Comparison of ENCODE assay signal across 25 cellular contexts in genomic region chr4:95552942-95553550, GRCh38.
"Had no signal": no experiment of that assay in that cellular context is flagged by ENCODE, and none has a peak within 500 bp of the region (broad histone marks: within the 10 kb centered on the region; RNA-seq: fewer than 3 reads in every experiment).

No MANE protein-coding gene starts in this region.

- H3K27ac ChIP-seq: brain microvascular endothelial cell had no signal

- DNase-seq: activated B cell treated with CpG ODN at 0.5 μM for 24 hours; activated CD4-positive, alpha-beta memory T cell treated with anti-CD3 and anti-CD28 coated beads for 36 hours; activated CD4-positive, alpha-beta T cell treated with anti-CD3 and anti-CD28 coated beads for 4 hours; activated CD4-positive, alpha-beta T cell treated with anti-CD3 and anti-CD28 coated beads, Interleukin-2, amount 50 U/mL, for 1 hour; activated CD4-positive, CD25-positive, alpha-beta regulatory T cell treated with anti-CD3 and anti-CD28 coated beads, Interleukin-2, amount 50 U/mL, for 72 hours; activated CD8-positive, alpha-beta memory T cell treated with anti-CD3 and anti-CD28 coated beads, Interleukin-2, amount 50 U/mL, for 4 hours; activated effector memory CD4-positive, alpha-beta T cell treated with Interleukin-2 at 50 U/mL for 16 hours; activated naive CD4-positive, alpha-beta T cell; activated naive CD4-positive, alpha-beta T cell treated with anti-CD3 and anti-CD28 coated beads, Interleukin-2, amount 50 U/mL, for 16 hours; activated naive CD8-positive, alpha-beta T cell treated with anti-CD3 and anti-CD28 coated beads for 36 hours; activated T-cell treated with anti-CD3 and anti-CD28 coated beads for 4 hours; activated T-cell treated with anti-CD3 and anti-CD28 coated beads, Interleukin-2, amount 50 U/mL, for 4 hours; amniotic stem cell; aorta; brain microvascular endothelial cell; central memory CD4-positive, alpha-beta T cell; NCI-H1105; NCI-H1417 treated with DMSO at 0.1 percent for 48 hours; NCI-H187 treated with DMSO at 0.1 percent for 48 hours; NCI-H2081; NCI-H226; NCI-H526 treated with DMSO at 0.1 percent for 48 hours; NCI-H774; SHP77 had no signal

- FAIRE-seq: colon had no signal

- H3K27me3 ChIP-seq: brain microvascular endothelial cell had no signal
